8 cellular contexts compared by ENCODE assay signal in the genomic region with DNA sequence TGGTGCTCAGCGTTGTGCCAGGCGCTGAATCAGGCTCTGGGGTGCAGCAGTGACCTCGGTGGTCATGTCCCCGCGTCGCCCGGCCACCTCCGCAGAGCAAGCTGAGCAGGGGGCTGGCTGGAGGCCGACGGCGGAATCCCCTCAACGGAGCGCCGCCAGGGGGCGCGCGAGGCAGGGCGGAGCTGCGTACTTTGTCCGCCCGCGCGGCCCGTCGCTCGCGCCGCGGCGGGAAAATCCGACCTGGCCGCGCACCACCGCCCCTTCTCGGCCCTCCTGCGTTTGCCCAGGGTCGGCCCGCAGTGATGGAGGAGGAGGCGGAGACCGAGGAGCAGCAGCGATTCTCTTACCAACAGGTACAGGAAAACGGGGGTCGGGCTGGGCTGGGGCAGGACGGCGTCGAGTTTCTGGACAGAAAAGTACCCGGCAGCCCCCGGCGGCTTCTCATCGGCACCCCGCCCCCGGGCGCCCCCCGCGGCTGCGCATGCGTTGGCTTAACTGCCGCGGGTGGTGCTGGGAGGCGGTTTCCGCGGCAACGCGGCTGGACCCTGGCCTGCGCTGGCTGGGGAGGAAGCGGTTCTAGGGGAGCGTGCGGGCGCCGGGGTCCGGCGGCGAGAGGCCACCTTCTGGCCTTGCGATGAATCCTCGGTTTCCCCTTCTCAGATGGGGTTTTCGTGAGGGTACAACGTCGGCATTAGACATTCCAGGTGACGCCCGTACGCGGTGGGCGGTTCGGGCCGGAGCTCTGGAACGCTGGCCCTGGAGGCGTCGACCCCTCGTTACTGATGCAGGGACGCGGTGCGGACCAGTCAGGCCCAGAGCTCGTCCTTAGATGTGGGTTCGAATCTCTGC. TPM values are rescaled to one million over a fixed set of nuclear protein-coding genes. Genes with fewer than 3 reads are reported as not detected.
DNase-seq lines count a peak whose midpoint lies in the region; ATAC-seq and TF ChIP-seq lines count a peak whose summit lies in the region.

TSS of gene CENPS (plus strand) at position 218 of the 849 bp plus-strand sequence. CDS start at position 303, 85 bp downstream.

- no peaks in the 10 kb centered on the region for H3K36me3 Mint-ChIP-seq in T-helper 2 cell treated with Interferon-gamma antibody and Interleukin-4, amounts not matched to agents 5 μg/mL and 100 μg/mL, for 36 hours (ENCODE audit: low read depth)

- peaks cover 5 to 12% of the 10 kb centered on the region in 2 donors for H3K4me1 ChIP-seq in ascending aorta
- no peaks in the 10 kb centered on the region for H3K4me1 ChIP-seq in aorta (ENCODE audit: control insufficient read depth in 1 of 2, insufficient read depth in 2 of 2, low read length in 2 of 2)

- H3K27me3 ChIP-seq in ascending aorta, result no peaks in the 10 kb centered on the region
- no peaks in the 10 kb centered on the region for H3K27me3 ChIP-seq in aorta (ENCODE audit: control insufficient read depth in 1 of 2, insufficient read depth in 2 of 2, low read length in 1 of 2)

- peak within 1 kb of the TSS; percentile 65 to 71 for H3K27ac ChIP-seq in ascending aorta
- H3K27ac ChIP-seq in aorta (ENCODE audit: low read depth in 1 of 2, low read length in 2 of 2), result no peak within 1 kb of the TSS

- no peaks in the 10 kb centered on the region for H3K9me3 Mint-ChIP-seq in T-helper 2 cell treated with Interferon-gamma antibody and Interleukin-4, amounts not matched to agents 5 μg/mL and 100 μg/mL, for 36 hours

- TF ChIP-seq CTCF in ascending aorta (IDR thresholded peaks at IDR 0.05), result peak; percentile 96 to 100 (median 97)

- H3K4me3 ChIP-seq in ascending aorta, result peak within 1 kb of the TSS; percentile 84 to 97
- H3K4me3 ChIP-seq in aorta (ENCODE audit: low read length in 2 of 2), result peak within 1 kb of the TSS; percentile 38 to 46

- 0% methylated on average over 62 to 94 of the region's 94 CpGs for WGBS in aorta, 2 donors

- H3K36me3 ChIP-seq in ascending aorta (no peaks in the 10 kb centered on the region), aorta (ENCODE audit: control insufficient read depth in 1 of 2, insufficient read depth in 2 of 2, low read length in 1 of 2) (no peaks in the 10 kb centered on the region)

- H3K27ac Mint-ChIP-seq in T-helper 2 cell treated with Interferon-gamma antibody and Interleukin-4, amounts not matched to agents 5 μg/mL and 100 μg/mL, for 36 hours, result peak within 1 kb of the TSS; percentile 93

- peak within 1 kb of the TSS; percentile 94 for H3K4me3 Mint-ChIP-seq in T-helper 2 cell treated with Interferon-gamma antibody and Interleukin-4, amounts not matched to agents 5 μg/mL and 100 μg/mL, for 36 hours

- peak; percentile 86 for ATAC-seq in GM18498 (IDR thresholded peaks at IDR 0.05; ENCODE audit: unreplicated experiment)
- ATAC-seq in HG02870 (IDR thresholded peaks at IDR 0.05; ENCODE audit: unreplicated experiment), result peak; percentile 76
- ATAC-seq in aorta (ENCODE audit: low FRiP score), result peak; percentile 99

- intact Hi-C loops in ascending aorta (cut with DNase I), result loop anchor here (1.0 to 2.0 kb wide), 4 partner anchors 31 to 436 kb away; partner anchors contain the start of genes DFFA and PGD
- intact Hi-C loops in aorta (cut with DNase I), result loop anchor here (1.0 to 5.0 kb wide), 5 partner anchors 32 to 436 kb away; partner anchors contain the start of genes DFFA (in 1 of the 2) and PEX14 (in 1 of the 2)

- DNase-seq in NCI-H1694 (lab: John Stamatoyannopoulos, UW), result peak; percentile 69
- peak; percentile 88 for DNase-seq in T-helper 2 cell treated with Interferon-gamma antibody and Interleukin-4, amounts not matched to agents 5 μg/mL and 100 μg/mL, for 36 hours (ENCODE audit: low spot score)
- peak; percentile 61 to 95 for DNase-seq in ascending aorta (ENCODE audit: low spot score in 2 of 2)
- peak; percentile 100 for DNase-seq in hepatic stellate cell (ENCODE audit: low spot score)
- peak; percentile 48 for DNase-seq in renal cortical epithelial cell (ENCODE audit: low read depth)
- peak; percentile 96 to 98 for DNase-seq in aorta

- H3K9me3 ChIP-seq in ascending aorta (no peaks in the 10 kb centered on the region), aorta (ENCODE audit: control insufficient read depth, low read length) (no peaks in the 10 kb centered on the region)

- H3K27me3 Mint-ChIP-seq in T-helper 2 cell treated with Interferon-gamma antibody and Interleukin-4, amounts not matched to agents 5 μg/mL and 100 μg/mL, for 36 hours (ENCODE audit: low read depth), result no peaks in the 10 kb centered on the region

- H3K4me1 Mint-ChIP-seq in T-helper 2 cell treated with Interferon-gamma antibody and Interleukin-4, amounts not matched to agents 5 μg/mL and 100 μg/mL, for 36 hours (ENCODE audit: low read depth), result peaks cover 21% of the 10 kb centered on the region

RNA-seq across cellular contexts. Expression of gene CENPS, which starts in this region (rescaled TPM):
- not detected for total RNA-seq in ascending aorta
- 7.6 and 16.7 TPM in 2 replicates for total RNA-seq in renal cortical epithelial cell
- total RNA-seq in aorta, result 10 to 100 TPM in 1 of 2 donors, 1 to 10 TPM in 1; 4.3 to 11.4 TPM
- polyA plus RNA-seq in aorta, result 10 to 100 TPM; 17.4 to 21.4 TPM

Comparison
In these comparisons a context has a peak if more than half of its experiments do, and no peak if none do; other contexts are left out.
1. Peak in DNase-seq, H3K4me3 ChIP-seq and H3K27ac ChIP-seq in ascending aorta; RNA of the gene not detected or under 1 TPM.
2. DNase-seq: peak in every context shown above with its lines; median percentile 100 in hepatic stellate cell; 97 in aorta; 88 in T-helper 2 cell treated with Interferon-gamma antibody and Interleukin-4, amounts not matched to agents 5 μg/mL and 100 μg/mL, for 36 hours; 78 in ascending aorta; 69 in NCI-H1694; 48 in renal cortical epithelial cell.